In genomic region chr1:231866392-231867331, GRCh38 we compare ENCODE assay signal across 8 cellular contexts.
A peak's percentile ranks its signal among the peaks of the same experiment; 100 is the strongest.
DNase-seq lines count a peak whose midpoint lies in the region; ATAC-seq and TF ChIP-seq lines count a peak whose summit lies in the region.

No MANE protein-coding gene starts in this region.

- TF ChIP-seq POLR2A in transverse colon (IDR thresholded peaks at IDR 0.05): no peak

- H3K9me3 ChIP-seq in CD4-positive, alpha-beta memory T cell (ENCODE audit: control insufficient read depth in 1 of 2, low read length in 2 of 2): no peaks in the 10 kb centered on the region
- H3K9me3 ChIP-seq in OCI-LY3 (ENCODE audit: insufficient read depth, low read length) (no peaks in the 10 kb centered on the region), transverse colon (no peaks in the 10 kb centered on the region)

- 35 to 38% methylated on average over 18 of the region's 18 CpGs for WGBS in transverse colon (ENCODE audit: low coverage in 1 of 2), 2 donors

- peaks cover 27% of the 10 kb centered on the region for H3K4me1 ChIP-seq in CD4-positive, alpha-beta memory T cell (ENCODE audit: insufficient read depth, low read length)
- H3K4me1 ChIP-seq in OCI-LY3 (ENCODE audit: low read length): peaks cover 13% of the 10 kb centered on the region
- peaks cover 0 to 14% (median 2%) of the 10 kb centered on the region in 4 donors for H3K4me1 ChIP-seq in transverse colon

- H3K27me3 ChIP-seq in CD4-positive, alpha-beta memory T cell (ENCODE audit: insufficient read depth, low read length): no peaks in the 10 kb centered on the region
- H3K27me3 ChIP-seq in HL-60 (ENCODE audit: insufficient read depth, poor library complexity, severe bottlenecking) (no peaks in the 10 kb centered on the region), OCI-LY3 (ENCODE audit: low read depth, low read length) (0 out of 2 replicates have a peak, but pooled peaks cover 11% of the 10 kb centered on the region), transverse colon (no peaks in the 10 kb centered on the region)

- peak overlapping the region in 4 of 8 donors; percentile 54 to 71 (median 64) for H3K4me3 Mint-ChIP-seq in CD4-positive, alpha-beta memory T cell
- H3K4me3 Mint-ChIP-seq in activated T-cell treated with anti-CD3 and anti-CD28 coated beads, Interleukin-2, amount 50 U/mL, for 4 hours: no peak overlapping the region

- POLR2A ChIA-PET in CD4-positive, alpha-beta memory T cell (lab: Charles Lee; ENCODE audit: partially characterized antibody): interaction anchor here (1.7 to 1.8 kb wide), 2 partner anchors 359 to 761 kb away, joined by 4 to 6 read pairs; no protein-coding TSS in a partner anchor

- intact Hi-C loops in CD4-positive, alpha-beta memory T cell (cut with micrococcal nuclease): loop anchor here (1.0 to 5.0 kb wide), 4 partner anchors 52 to 762 kb away; no protein-coding TSS in a partner anchor
- intact Hi-C loops in transverse colon (cut with DNase I; ENCODE audit: low total_unique reads): no loop called here

- no peak overlapping the region for H3K9ac ChIP-seq in OCI-LY3 (ENCODE audit: low read length)

- in situ Hi-C loops in transverse colon (cut with MboI; ENCODE audit: low pct_ligation_motif_present in 1 of 4, low pct_unique_long_range_greater_than_20kb in 1 of 4, low sequenced_read_pairs in 3 of 4): loop anchor here in 3 of 4 donors (10.0 to 25.0 kb wide), 3 partner anchors 746 to 1371 kb away; no protein-coding TSS in a partner anchor

- H3K27ac Mint-ChIP-seq in CD4-positive, alpha-beta memory T cell: peak overlapping the region in 3 of 7 donors; percentile 58 to 77 (median 65)

- no peak overlapping the region for H3K4me3 ChIP-seq in CD4-positive, alpha-beta memory T cell (ENCODE audit: low read length in 2 of 2)
- H3K4me3 ChIP-seq in HL-60 (replicated peaks; ENCODE audit: insufficient read depth, low read length) (no peak overlapping the region), OCI-LY3 (ENCODE audit: low read length) (no peak overlapping the region), fibroblast of mammary gland (ENCODE audit: control insufficient read depth, low read depth, low read length) (no peak overlapping the region), transverse colon (no peak overlapping the region)

- no peak overlapping the region for H3K4me2 ChIP-seq in OCI-LY3 (ENCODE audit: low read length)

- peaks cover 24 to 50% (median 40%) of the 10 kb centered on the region in 4 donors for H3K4me1 Mint-ChIP-seq in CD4-positive, alpha-beta memory T cell
- peaks cover 22% of the 10 kb centered on the region for H3K4me1 Mint-ChIP-seq in activated T-cell treated with anti-CD3 and anti-CD28 coated beads, Interleukin-2, amount 50 U/mL, for 4 hours (ENCODE audit: low read depth)

- no peak overlapping the region for H3K27ac ChIP-seq in CD4-positive, alpha-beta memory T cell (ENCODE audit: low read depth, low read length)
- H3K27ac ChIP-seq in HL-60 (replicated peaks) (no peak overlapping the region), OCI-LY3 (ENCODE audit: low read length) (no peak overlapping the region), transverse colon (no peak overlapping the region)

- DNase-seq in CD4-positive, alpha-beta memory T cell: peak; percentile 44 to 58 (median 51)
- DNase-seq in HL-60 (ENCODE audit: low read depth in 1 of 2, low spot score in 1 of 2) (peak in 1 of 2 experiments; percentile 51), fibroblast of mammary gland (ENCODE audit: low read depth) (peak; percentile 60), nucleus accumbens (lab: John Stamatoyannopoulos, UW) (peak in 29 of 56 donors; percentile 1 to 74 (median 29)), transverse colon (peak; percentile 53)
- peak; percentile 53 for DNase-seq in activated T-cell treated with anti-CD3 and anti-CD28 coated beads, Interleukin-2, amount 50 U/mL, for 4 hours

- no peaks in the 10 kb centered on the region for H3K36me3 ChIP-seq in CD4-positive, alpha-beta memory T cell (ENCODE audit: insufficient read depth, low read length)
- H3K36me3 ChIP-seq in OCI-LY3 (replicated peaks; ENCODE audit: low read depth, low read length): no peaks in the 10 kb centered on the region
- no peaks in the 10 kb centered on the region for H3K36me3 ChIP-seq in transverse colon

- H3K27me3 Mint-ChIP-seq in CD4-positive, alpha-beta memory T cell: no peaks in the 10 kb centered on the region
- no peaks in the 10 kb centered on the region for H3K27me3 Mint-ChIP-seq in activated T-cell treated with anti-CD3 and anti-CD28 coated beads, Interleukin-2, amount 50 U/mL, for 4 hours (ENCODE audit: low read depth)

- no peak for TF ChIP-seq EP300 in transverse colon (IDR thresholded peaks at IDR 0.05; ENCODE audit: low read depth)

- CTCF ChIA-PET in CD4-positive, alpha-beta memory T cell (lab: Charles Lee; ENCODE audit: partially characterized antibody): interaction anchor here (0.6 to 9.4 kb wide), 27 partner anchors 10 to 763 kb away, joined by 3 to 70 read pairs (median 3); partner anchors contain the start of gene SIPA1L2

- H3K36me3 Mint-ChIP-seq in CD4-positive, alpha-beta memory T cell: no peaks in the 10 kb centered on the region
- H3K36me3 Mint-ChIP-seq in activated T-cell treated with anti-CD3 and anti-CD28 coated beads, Interleukin-2, amount 50 U/mL, for 4 hours (ENCODE audit: insufficient read depth): no peaks in the 10 kb centered on the region

- TF ChIP-seq CTCF in HL-60 (IDR thresholded peaks at IDR 0.05; ENCODE audit: insufficient read depth, low read length): peak; percentile 71
- peak; percentile 97 for TF ChIP-seq CTCF in OCI-LY3 (IDR thresholded peaks at IDR 0.05; ENCODE audit: low read depth, low read length)
- TF ChIP-seq CTCF in fibroblast of mammary gland (conservative IDR thresholded peaks at IDR 0.05; ENCODE audit: control insufficient read depth, insufficient read depth, low read depth, low read length): peak; percentile 83
- peak; percentile 78 to 91 (median 85) for TF ChIP-seq CTCF in transverse colon (IDR thresholded peaks at IDR 0.05)

- no peak for ATAC-seq in activated T-cell treated with anti-CD3 and anti-CD28 coated beads, Interleukin-2, amount 50 U/mL, for 4 hours
- ATAC-seq in HG03442 (IDR thresholded peaks at IDR 0.05; ENCODE audit: unreplicated experiment): no peak

- H3K9me3 Mint-ChIP-seq in CD4-positive, alpha-beta memory T cell: peaks cover 0 to 1% (median 0%) of the 10 kb centered on the region in 8 donors
- H3K9me3 Mint-ChIP-seq in activated T-cell treated with anti-CD3 and anti-CD28 coated beads, Interleukin-2, amount 50 U/mL, for 4 hours: no peaks in the 10 kb centered on the region

- H3K79me2 ChIP-seq in OCI-LY3 (ENCODE audit: low read length): no peaks in the 10 kb centered on the region

- H4K20me1 ChIP-seq in OCI-LY3 (ENCODE audit: insufficient read depth, low read length): no peaks in the 10 kb centered on the region

- no peak overlapping the region for H2AFZ ChIP-seq in OCI-LY3 (ENCODE audit: low read depth, low read length)
